In the genomic region with DNA sequence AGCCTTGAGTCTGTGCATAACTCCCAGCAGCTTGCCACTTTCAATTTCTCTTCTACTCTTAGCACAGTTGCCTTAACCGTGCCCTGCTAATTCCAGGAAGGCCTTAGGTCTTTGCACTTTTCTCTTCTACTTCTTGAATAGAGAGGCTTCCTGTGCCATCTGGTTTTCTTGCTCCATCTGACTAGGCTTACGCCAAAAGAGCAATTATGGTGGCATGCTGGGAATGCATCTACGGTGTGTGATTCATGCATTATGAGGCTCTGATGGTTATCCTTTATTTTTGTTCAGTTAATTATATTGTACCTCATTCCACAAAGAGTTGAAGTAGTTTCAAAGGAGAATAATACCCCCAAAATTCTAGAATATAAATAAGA, we compare ENCODE assay signal across 9 cellular contexts. TPM values are rescaled to one million over a fixed set of nuclear protein-coding genes. Genes with fewer than 3 reads are reported as not detected.
A peak's percentile ranks its signal among the peaks of the same experiment; 100 is the strongest.
DNase-seq lines count a peak whose midpoint lies in the region; ATAC-seq lines count a peak whose summit lies in the region.
"Had no signal": no experiment of that assay in that cellular context is flagged by ENCODE, and none has a peak within 500 bp of the region (broad histone marks: within the 10 kb centered on the region; RNA-seq: fewer than 3 reads in every experiment).

No MANE protein-coding gene starts in this region.

- in situ Hi-C loops in Caki2 (cut with HindIII; ENCODE audit: low pct_unique_long_range_greater_than_20kb, low sequenced_read_pairs) = no loop called here

- DNase-seq in Caki2 (ENCODE audit: low read depth) (peak; percentile 19), amniotic stem cell (lab: John Stamatoyannopoulos, UW) (peak; percentile 60), kidney tubule cell (ENCODE audit: low spot score) (peak; percentile 84), NCI-H2227 (lab: John Stamatoyannopoulos, UW; ENCODE audit: unreplicated experiment) (no peak), NCI-H1436 (lab: John Stamatoyannopoulos, UW) (no peak), activated gamma-delta T cell (lab: John Stamatoyannopoulos, UW) (no peak)
- DNase-seq: activated CD4-positive, alpha-beta memory T cell treated with anti-CD3 and anti-CD28 coated beads for 36 hours had no signal

- ATAC-seq in HG03354 (IDR thresholded peaks at IDR 0.05; ENCODE audit: poor library complexity, severe bottlenecking, unreplicated experiment) = peak; percentile 58
- ATAC-seq in HG03025 (IDR thresholded peaks at IDR 0.05; ENCODE audit: low FRiP score, unreplicated experiment) = no peak

RNA-seq across cellular contexts. Expression of gene SIK2, which starts 29.4 kb away (rescaled TPM):
- total RNA-seq in Caki2 (2014; rRNA removed; shearing (Covaris generic); ENCODE audit: low replicate concordance) = 1.5 and 2.2 TPM in 2 replicates

Comparison
In these comparisons a context has a peak if more than half of its experiments do, and no peak if none do; other contexts are left out.
1. DNase-seq: peak in Caki2 (single experiment), amniotic stem cell (single experiment) and kidney tubule cell (single experiment); none in NCI-H2227 (single experiment), NCI-H1436 (single experiment) and activated gamma-delta T cell (single experiment).